Comparison of ENCODE assay signal across 8 cellular contexts in genomic region chr4:184536881-184537248, GRCh38.
DNase-seq lines count a peak whose midpoint lies in the region; ATAC-seq and TF ChIP-seq lines count a peak whose summit lies in the region.

No MANE protein-coding gene starts in this region.

- H3K9me2 ChIP-seq in PC-9 (ENCODE audit: insufficient read depth), result no peaks in the 10 kb centered on the region

- no peaks in the 10 kb centered on the region; the same call in 1 of the 2 replicates for H3K4me1 ChIP-seq in PC-9 (replicated peaks; ENCODE audit: insufficient read depth)
- H3K4me1 ChIP-seq in neutrophil (ENCODE audit: control insufficient read depth in 1 of 2, insufficient read depth in 1 of 2, low read depth in 1 of 2, low read length in 1 of 2), result peaks cover 37 to 41% of the 10 kb centered on the region in 2 experiments

- ATAC-seq in GM18511 (IDR thresholded peaks at IDR 0.05; ENCODE audit: unreplicated experiment), result peak; percentile 0

- intact Hi-C loops in PC-9 (cut with micrococcal nuclease; ENCODE audit: unreplicated experiment), result loop anchor here (1.0 to 5.0 kb wide), 3 partner anchors 63 to 370 kb away; partner anchors contain the start of gene IRF2

- peak overlapping the region; percentile 97 for H2AFZ ChIP-seq in PC-9

- DNase-seq in PC-9, result no peak
- peak; percentile 53 to 72 for DNase-seq in erythroblast (lab: John Stamatoyannopoulos, UW)
- no peak for DNase-seq in NCI-H774 (lab: John Stamatoyannopoulos, UW)
- no peak for DNase-seq in DMS114 treated with DMSO at 0.1 percent for 48 hours (lab: John Stamatoyannopoulos, UW; ENCODE audit: unreplicated experiment)
- no peak for DNase-seq in activated CD8-positive, alpha-beta memory T cell treated with anti-CD3 and anti-CD28 coated beads, Interleukin-2, amount 50 U/mL, for 48 hours
- no peak for DNase-seq in activated effector memory CD4-positive, alpha-beta T cell treated with anti-CD3 and anti-CD28 coated beads, Interleukin-2, amount 50 U/mL, for 16 hours

- TF ChIP-seq CTCF in PC-9 (conservative IDR thresholded peaks at IDR 0.05), result no peak
- TF ChIP-seq CTCF in neutrophil (IDR thresholded peaks at IDR 0.05), result no peak

- peak overlapping the region; percentile 94 for H3K4me2 ChIP-seq in PC-9

- no peaks in the 10 kb centered on the region for H3K79me2 ChIP-seq in PC-9 (ENCODE audit: low read depth)

- H4K20me1 ChIP-seq in PC-9 (ENCODE audit: insufficient read depth), result no peaks in the 10 kb centered on the region

- H3K9me3 ChIP-seq in PC-9 (ENCODE audit: insufficient read depth, low read depth), result no peaks in the 10 kb centered on the region
- H3K9me3 ChIP-seq in neutrophil, result no peaks in the 10 kb centered on the region

- peak overlapping the region; percentile 66 for H3K27ac ChIP-seq in PC-9
- peak overlapping the region; percentile 96 for H3K27ac ChIP-seq in neutrophil

- no peaks in the 10 kb centered on the region for H3K27me3 ChIP-seq in PC-9 (ENCODE audit: insufficient read depth, low read depth)
- H3K27me3 ChIP-seq in neutrophil, result no peaks in the 10 kb centered on the region

- POLR2A ChIA-PET in PC-9 (lab: Charles Lee; ENCODE audit: unreplicated experiment), result interaction anchor here (0.6 to 0.7 kb wide), 5 partner anchors 112 to 277 kb away, joined by 3 to 5 read pairs (median 4); partner anchors contain the start of gene CASP3

- CTCF ChIA-PET in PC-9 (lab: Charles Lee), result interaction anchor here (1.0 to 1.5 kb wide), 4 partner anchors 193 to 273 kb away, joined by 3 to 6 read pairs (median 4); no protein-coding TSS in a partner anchor

- no peak for TF ChIP-seq POLR2A in erythroblast (IDR thresholded peaks at IDR 0.05; ENCODE audit: low read length)

- TSS peak; percentile 86 for BruUV-seq in PC-9 (replicated peaks; lab: Mats Ljungman, UMichigan)

- 0 out of 2 replicates have a peak, but pooled peaks cover 3% of the 10 kb centered on the region for H3F3A ChIP-seq in PC-9 (ENCODE audit: insufficient read depth, low read depth)

- H3K36me3 ChIP-seq in PC-9 (ENCODE audit: low read depth), result no peaks in the 10 kb centered on the region
- no peaks in the 10 kb centered on the region for H3K36me3 ChIP-seq in neutrophil

- H3K4me3 ChIP-seq in PC-9, result peak overlapping the region; percentile 67
- peak overlapping the region; percentile 83 to 97 for H3K4me3 ChIP-seq in neutrophil (ENCODE audit: low read depth in 1 of 2, low read length in 1 of 2)

Comparison
In these comparisons a context has a peak if more than half of its experiments do, and no peak if none do; other contexts are left out.
1. DNase-seq: peak in erythroblast (2 of 2); none in PC-9 (0 of 2), NCI-H774 (single experiment), DMS114 treated with DMSO at 0.1 percent for 48 hours (single experiment), activated CD8-positive, alpha-beta memory T cell treated with anti-CD3 and anti-CD28 coated beads, Interleukin-2, amount 50 U/mL, for 48 hours (single experiment) and activated effector memory CD4-positive, alpha-beta T cell treated with anti-CD3 and anti-CD28 coated beads, Interleukin-2, amount 50 U/mL, for 16 hours (single experiment).